ENCODE assay signal across 14 cellular contexts in the genomic region with DNA sequence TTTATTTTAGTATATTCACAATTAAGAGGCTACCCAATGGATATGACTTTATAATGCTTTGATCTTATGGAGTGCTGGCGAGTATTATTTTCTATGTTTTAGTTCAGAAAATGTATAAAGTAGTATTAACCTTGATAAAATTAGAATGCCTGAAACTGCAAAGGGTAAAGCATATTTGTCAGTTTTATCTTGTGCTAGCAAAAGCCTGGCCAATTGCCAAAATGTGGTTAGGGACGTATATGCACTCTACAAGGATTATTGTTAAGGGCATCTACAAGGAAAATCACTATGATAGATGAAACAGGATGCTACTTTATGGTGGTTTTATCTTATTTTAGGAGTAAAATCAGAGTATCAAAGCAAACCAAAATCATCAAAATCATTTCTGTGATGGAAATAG.
DNase-seq lines count a peak whose midpoint lies in the region; TF ChIP-seq lines count a peak whose summit lies in the region.
"Had no signal": no experiment of that assay in that cellular context is flagged by ENCODE, and none has a peak within 500 bp of the region (broad histone marks: within the 10 kb centered on the region; RNA-seq: fewer than 3 reads in every experiment).

No MANE protein-coding gene starts in this region.

- no peak overlapping the region for H3K27ac ChIP-seq in BLaER1 treated with 17β-estradiol and CSF1 and Interleukin-3, amounts not matched to agents 10 nM and 100 nM
- H3K27ac ChIP-seq: foreskin keratinocyte, right atrium auricular region had no signal

- peaks cover 0 to 19% (median 0%) of the 10 kb centered on the region in 11 experiments; a peak in 7 of 22 replicates for H3K9me3 ChIP-seq in BLaER1 treated with 17β-estradiol and CSF1 and Interleukin-3, amounts not matched to agents 10 nM and 100 nM (replicated peaks in 1 of 11)
- H3K9me3 ChIP-seq: right atrium auricular region had no signal

- in situ Hi-C loops in GM13977 (cut with MboI; ENCODE audit: low pct_unique_long_range_greater_than_20kb, low sequenced_read_pairs, unreplicated experiment) = no loop called here

- H3K36me3 ChIP-seq in BLaER1 treated with 17β-estradiol and CSF1 and Interleukin-3, amounts not matched to agents 10 nM and 100 nM = 0 out of 22 replicates have a peak, but pooled peaks cover 0 to 4% (median 0%) of the 10 kb centered on the region in 11 experiments
- H3K36me3 ChIP-seq: right atrium auricular region had no signal

- no peaks in the 10 kb centered on the region for H4K20me1 ChIP-seq in BLaER1 treated with 17β-estradiol and CSF1 and Interleukin-3, amounts not matched to agents 10 nM and 100 nM

- peak; percentile 21 for DNase-seq in OCI-M1 (lab: John Stamatoyannopoulos, UW)
- peak; percentile 27 for DNase-seq in fibroblast of mammary gland (ENCODE audit: low read depth)
- no peak for DNase-seq in NOMO-1 treated with DMSO at 0.1 percent for 48 hours (lab: John Stamatoyannopoulos, UW; ENCODE audit: unreplicated experiment)
- no peak for DNase-seq in GM13977 (ENCODE audit: low spot score)
- DNase-seq in activated CD4-positive, alpha-beta T cell treated with anti-CD3 and anti-CD28 coated beads, Interleukin-2, amount 50 U/mL, for 4 hours = no peak
- no peak for DNase-seq in LoVo (ENCODE audit: low spot score)
- DNase-seq: activated naive CD8-positive, alpha-beta T cell treated with anti-CD3 and anti-CD28 coated beads, Interleukin-2, amount 50 U/mL, for 24 hours; CD4-positive, CD25-positive, alpha-beta regulatory T cell; foreskin keratinocyte; naive thymus-derived CD4-positive, alpha-beta T cell; Right ventricle myocardium superior had no signal

- H3K4me3 ChIP-seq in BLaER1 treated with 17β-estradiol and CSF1 and Interleukin-3, amounts not matched to agents 10 nM and 100 nM = no peak overlapping the region; a peak in 1 of 20 replicates
- no peak overlapping the region for H3K4me3 ChIP-seq in fibroblast of mammary gland (ENCODE audit: control insufficient read depth, low read depth, low read length)
- H3K4me3 ChIP-seq: right atrium auricular region had no signal

- no peak for TF ChIP-seq EP300 in Ishikawa (IDR thresholded peaks at IDR 0.05; ENCODE audit: borderline replicate concordance)

- no peaks in the 10 kb centered on the region for H3K27me3 ChIP-seq in BLaER1 treated with 17β-estradiol and CSF1 and Interleukin-3, amounts not matched to agents 10 nM and 100 nM
- H3K27me3 ChIP-seq: foreskin keratinocyte, right atrium auricular region had no signal

- peak overlapping the region in 8 of 11 experiments; percentile 13 to 78 (median 43); a peak in 12 of 22 replicates for H3K4me2 ChIP-seq in BLaER1 treated with 17β-estradiol and CSF1 and Interleukin-3, amounts not matched to agents 10 nM and 100 nM

- TF ChIP-seq RAD21 in Ishikawa (IDR thresholded peaks at IDR 0.05; ENCODE audit: low read depth) = no peak

- TF ChIP-seq CTCF in fibroblast of mammary gland (conservative IDR thresholded peaks at IDR 0.05; ENCODE audit: control insufficient read depth, insufficient read depth, low read depth, low read length) = no peak
- TF ChIP-seq CTCF in GM13977 (IDR thresholded peaks at IDR 0.05; ENCODE audit: extremely low read depth, insufficient read depth, missing control alignments) = no peak

- H3K4me1 ChIP-seq in BLaER1 treated with 17β-estradiol and CSF1 and Interleukin-3, amounts not matched to agents 10 nM and 100 nM = peaks cover 0 to 26% (median 10%) of the 10 kb centered on the region in 10 experiments; a peak in 13 of 20 replicates
- H3K4me1 ChIP-seq: foreskin keratinocyte, right atrium auricular region had no signal

- H3K9ac ChIP-seq in BLaER1 treated with 17β-estradiol and CSF1 and Interleukin-3, amounts not matched to agents 10 nM and 100 nM = no peak overlapping the region

TF ChIP-seq in Ishikawa, 13 proteins besides CTCF, POLR2A, EP300 and RAD21:
- TF ChIP-seq CEBPB (IDR thresholded peaks at IDR 0.05) (no peak), NFIC (IDR thresholded peaks at IDR 0.05) (peak; percentile 34; the same call in 1 of the 2 replicates), USF1 (IDR thresholded peaks at IDR 0.05) (no peak), TAF1 (IDR thresholded peaks at IDR 0.05; ENCODE audit: low read depth) (no peak), ZBTB7A (IDR thresholded peaks at IDR 0.05; ENCODE audit: low read depth) (no peak)

Comparison
In these comparisons a context has a peak if more than half of its experiments do, and no peak if none do; other contexts are left out.
1. DNase-seq: peak in OCI-M1 (single experiment) and fibroblast of mammary gland (single experiment); none in NOMO-1 treated with DMSO at 0.1 percent for 48 hours (single experiment), GM13977 (single experiment), activated CD4-positive, alpha-beta T cell treated with anti-CD3 and anti-CD28 coated beads, Interleukin-2, amount 50 U/mL, for 4 hours (0 of 2) and LoVo (single experiment).